Comparison of ENCODE assay signal across 18 cellular contexts in the genomic region with DNA sequence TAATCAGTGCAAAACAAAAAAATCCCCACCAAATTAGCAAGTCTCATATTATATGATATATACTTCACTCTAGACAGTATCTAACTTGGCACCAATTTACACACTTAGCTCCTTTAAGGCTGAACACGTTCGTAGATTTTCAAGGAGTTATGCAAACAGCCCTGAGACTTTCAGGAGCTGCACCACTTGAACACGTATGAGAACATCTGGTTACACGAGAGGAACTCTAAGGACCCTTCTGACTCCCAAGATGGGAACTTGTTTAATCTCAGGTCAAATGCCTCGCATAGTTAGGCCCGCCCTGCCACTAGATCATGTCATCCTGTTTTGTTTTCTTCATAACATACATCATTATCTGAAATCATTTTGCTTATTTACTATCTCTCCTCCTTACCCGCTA.
"Had no signal": no experiment of that assay in that cellular context is flagged by ENCODE, and none has a peak within 500 bp of the region (broad histone marks: within the 10 kb centered on the region; RNA-seq: fewer than 3 reads in every experiment).

No MANE protein-coding gene starts in this region.

- H3K27me3 ChIP-seq: adrenal gland, neural progenitor cell, spleen, tibial artery had no signal

- H3K9me3 ChIP-seq: adrenal gland, spleen, tibial artery had no signal

- H3K4me2 ChIP-seq: neural progenitor cell had no signal

- H3K9ac ChIP-seq: neural progenitor cell had no signal

- H2AFZ ChIP-seq: neural progenitor cell had no signal

- DNase-seq: activated CD4-positive, alpha-beta T cell treated with anti-CD3 and anti-CD28 coated beads for 1 hour; activated CD4-positive, alpha-beta T cell treated with anti-CD3 and anti-CD28 coated beads, Interleukin-2, amount 50 U/mL, for 1 hour; activated naive CD4-positive, alpha-beta T cell; activated T-cell treated with anti-CD3 and anti-CD28 coated beads, Interleukin-2, amount 50 U/mL, for 1 hour; central memory CD4-positive, alpha-beta T cell; effector memory CD4-positive, alpha-beta T cell; foreskin melanocyte; islet precursor cell; left cardiac atrium; naive thymus-derived CD4-positive, alpha-beta T cell; posterior cingulate gyrus; spleen; stimulated activated CD4-positive, alpha-beta T cell treated with anti-CD3 and anti-CD28 coated beads, Interleukin-4, amount 100 ng/mL, for 24 hours; substantia nigra; T-cell had no signal

- H3K4me1 ChIP-seq: neural progenitor cell had no signal

- H3K4me3 ChIP-seq: adrenal gland, neural progenitor cell, spleen, tibial artery had no signal

- ATAC-seq: left cardiac atrium; naive thymus-derived CD4-positive, alpha-beta T cell; T-cell had no signal

- H3K36me3 ChIP-seq: adrenal gland, neural progenitor cell had no signal

- H3K27ac ChIP-seq: adrenal gland, neural progenitor cell, spleen, tibial artery had no signal
